Comparison of ENCODE assay signal across 23 cellular contexts in genomic region chr3:118447326-118447725, GRCh38.
"Had no signal": no experiment of that assay in that cellular context is flagged by ENCODE, and none has a peak within 500 bp of the region (broad histone marks: within the 10 kb centered on the region; RNA-seq: fewer than 3 reads in every experiment).

No MANE protein-coding gene starts in this region.

- ATAC-seq: natural killer cell treated with Interleukin-12 subunit alpha and Interleukin-12 subunit beta and Interleukin-15 and Interleukin-18, amount 100 ng/mL, for 72 hours; right lobe of liver; stimulated activated memory B cell treated with anti-CD40 and anti-IgM and Interleukin-4, amounts not matched to agents 10 μg/mL and 1 μg/mL and 100 μg/mL, for 72 hours; stimulated activated naive CD8-positive, alpha-beta T cell treated with anti-CD3 and anti-CD28 coated beads, Interleukin-15, amount 100 ng/mL, for 72 hours had no signal

- H3K4me1 Mint-ChIP-seq: mesothelial cell of epicardium; naive B cell; stimulated activated memory B cell treated with anti-CD40 and anti-IgM and Interleukin-4, amounts not matched to agents 10 μg/mL and 1 μg/mL and 100 μg/mL, for 72 hours; stimulated activated naive CD8-positive, alpha-beta T cell treated with anti-CD3 and anti-CD28 coated beads, Interleukin-15, amount 100 ng/mL, for 72 hours had no signal

- H3K4me3 Mint-ChIP-seq: mesothelial cell of epicardium; naive B cell; natural killer cell treated with Interleukin-12 subunit alpha and Interleukin-12 subunit beta and Interleukin-15 and Interleukin-18, amount 100 ng/mL, for 72 hours; stimulated activated memory B cell treated with anti-CD40 and anti-IgM and Interleukin-4, amounts not matched to agents 10 μg/mL and 1 μg/mL and 100 μg/mL, for 72 hours; stimulated activated naive CD8-positive, alpha-beta T cell treated with anti-CD3 and anti-CD28 coated beads, Interleukin-15, amount 100 ng/mL, for 72 hours had no signal

- H3K36me3 Mint-ChIP-seq: mesothelial cell of epicardium; naive B cell; stimulated activated memory B cell treated with anti-CD40 and anti-IgM and Interleukin-4, amounts not matched to agents 10 μg/mL and 1 μg/mL and 100 μg/mL, for 72 hours had no signal

- H3K4me1 ChIP-seq: left ventricle myocardium inferior, right atrium auricular region, right lobe of liver, tibial nerve, upper lobe of left lung, vagina had no signal

- H3K27ac ChIP-seq: left ventricle myocardium inferior, ovary, right atrium auricular region, right lobe of liver, tibial nerve, upper lobe of left lung, vagina had no signal

- DNase-seq: islet precursor cell; left ventricle myocardium inferior; mesendoderm; naive B cell; ovary; right lobe of liver; stimulated activated CD4-positive, alpha-beta T cell treated with anti-CD3 and anti-CD28 coated beads, Interleukin-1b, Interleukin-23, amount 100 ng/mL, for 48 hours; stimulated activated CD4-positive, alpha-beta T cell treated with anti-CD3 and anti-CD28 coated beads, Interleukin-2, amount 100 ng/mL, for 48 hours; stimulated activated CD4-positive, alpha-beta T cell treated with anti-CD3 and anti-CD28 coated beads, Interleukin-4, amount 100 ng/mL, for 4 hours; stimulated activated CD8-positive, alpha-beta memory T cell treated with anti-CD3 and anti-CD28 coated beads, Interleukin-4, amount 100 ng/mL, for 48 hours; stimulated activated naive CD4-positive, alpha-beta T cell treated with Interleukin-2 at 50 U/mL for 16 hours; stimulated activated naive CD8-positive, alpha-beta T cell treated with anti-CD3 and anti-CD28 coated beads, Interleukin-15, amount 100 ng/mL, for 72 hours; substantia nigra; upper lobe of left lung had no signal

- H3K9me3 ChIP-seq: ovary, right lobe of liver, vagina had no signal

- H3K4me2 ChIP-seq: smooth muscle cell had no signal

- H3K27me3 ChIP-seq: ovary, right atrium auricular region, right lobe of liver, tibial nerve, upper lobe of left lung, vagina had no signal

- H3K27ac Mint-ChIP-seq: mesothelial cell of epicardium; naive B cell; natural killer cell treated with Interleukin-12 subunit alpha and Interleukin-12 subunit beta and Interleukin-15 and Interleukin-18, amount 100 ng/mL, for 72 hours; progenitor cell of endocrine pancreas; stimulated activated memory B cell treated with anti-CD40 and anti-IgM and Interleukin-4, amounts not matched to agents 10 μg/mL and 1 μg/mL and 100 μg/mL, for 72 hours; stimulated activated naive CD8-positive, alpha-beta T cell treated with anti-CD3 and anti-CD28 coated beads, Interleukin-15, amount 100 ng/mL, for 72 hours had no signal

- H3K4me3 ChIP-seq: left ventricle myocardium inferior, lung, ovary, right atrium auricular region, right lobe of liver, smooth muscle cell, tibial nerve, upper lobe of left lung, vagina had no signal

- H3K36me3 ChIP-seq: left ventricle myocardium inferior, ovary, right atrium auricular region, right lobe of liver, tibial nerve, upper lobe of left lung, vagina had no signal

- H3K27me3 Mint-ChIP-seq: naive B cell; natural killer cell treated with Interleukin-12 subunit alpha and Interleukin-12 subunit beta and Interleukin-15 and Interleukin-18, amount 100 ng/mL, for 72 hours; progenitor cell of endocrine pancreas; stimulated activated memory B cell treated with anti-CD40 and anti-IgM and Interleukin-4, amounts not matched to agents 10 μg/mL and 1 μg/mL and 100 μg/mL, for 72 hours; stimulated activated naive CD8-positive, alpha-beta T cell treated with anti-CD3 and anti-CD28 coated beads, Interleukin-15, amount 100 ng/mL, for 72 hours had no signal
